In the genomic region with DNA sequence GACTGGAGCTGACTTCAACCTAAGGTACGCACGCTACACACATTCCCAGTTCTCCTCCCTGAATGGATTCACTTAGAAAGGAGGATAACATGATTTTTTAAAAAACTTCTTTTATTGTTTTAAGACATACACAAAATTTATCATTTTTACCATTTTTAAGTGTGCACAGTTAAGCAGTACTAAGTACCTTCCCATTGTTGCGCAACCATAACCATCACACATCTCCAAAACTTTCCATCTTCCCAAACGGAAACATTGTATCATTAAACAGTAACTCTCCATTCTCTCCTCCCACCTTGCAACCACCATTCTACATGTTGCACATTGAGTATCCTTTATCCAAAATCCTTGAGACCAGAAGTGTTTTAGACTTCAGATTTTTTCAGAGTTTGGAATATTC, we compare ENCODE assay signal across 19 cellular contexts. TPM values are rescaled to one million over a fixed set of nuclear protein-coding genes. Genes with fewer than 3 reads are reported as not detected.
DNase-seq lines count a peak whose midpoint lies in the region; ATAC-seq, FAIRE-seq and TF ChIP-seq lines count a peak whose summit lies in the region.
"Had no signal": no experiment of that assay in that cellular context is flagged by ENCODE, and none has a peak within 500 bp of the region (broad histone marks: within the 10 kb centered on the region; RNA-seq: fewer than 3 reads in every experiment).

No MANE protein-coding gene starts in this region.

- TF ChIP-seq CTCF in D721Med (IDR thresholded peaks at IDR 0.05; ENCODE audit: insufficient read depth, missing control alignments) (no peak), K562 (IDR thresholded peaks at IDR 0.05 in 2 of 3, conservative IDR thresholded peaks at IDR 0.05 in 1 of 3; ENCODE audit: insufficient read depth in 2 of 3, low read depth in 1 of 3, low read length in 3 of 3) (no peak), keratinocyte (optimal IDR thresholded peaks at IDR 0.05 in 1 of 3, IDR thresholded peaks at IDR 0.05 in 1 of 3, conservative IDR thresholded peaks at IDR 0.05 in 1 of 3; ENCODE audit: extremely low read depth in 1 of 3, insufficient read depth in 2 of 3, low read length in 3 of 3) (no peak), upper lobe of right lung (IDR thresholded peaks at IDR 0.05) (no peak)

- H3K4me2 ChIP-seq in K562 (ENCODE audit: insufficient read depth, low read length) (no peak overlapping the region), keratinocyte (ENCODE audit: control insufficient read depth, extremely low read depth, insufficient read depth, low read depth, low read length) (no peak overlapping the region)

- no peak overlapping the region for H3K4me3 ChIP-seq in K562
- no peak overlapping the region for H3K4me3 ChIP-seq in keratinocyte (ENCODE audit: control insufficient read depth in 2 of 3, extremely low read depth in 1 of 3, insufficient read depth in 2 of 3, low read depth in 1 of 3, low read length in 3 of 3)
- H3K4me3 ChIP-seq in upper lobe of right lung: no peak overlapping the region
- H3K4me3 ChIP-seq: HAP-1 had no signal

- intact Hi-C loops in K562 (cut with micrococcal nuclease): no loop called here
- intact Hi-C loops in upper lobe of right lung (cut with DNase I): no loop called here

- no peaks in the 10 kb centered on the region for H3K79me2 ChIP-seq in K562 (ENCODE audit: control insufficient read depth, insufficient read depth, low read length)
- no peaks in the 10 kb centered on the region for H3K79me2 ChIP-seq in keratinocyte (ENCODE audit: control insufficient read depth, insufficient read depth, low read length)

- no TSS peak for BruUV-seq in K562 (replicated peaks; lab: Mats Ljungman, UMichigan)

- H3K27me3 ChIP-seq in K562 (ENCODE audit: control insufficient read depth in 2 of 2, insufficient read depth in 2 of 2, low read length in 2 of 2): no peaks in the 10 kb centered on the region
- H3K27me3 ChIP-seq in keratinocyte (ENCODE audit: control insufficient read depth, extremely low read depth, insufficient read depth, low read length): no peaks in the 10 kb centered on the region
- H3K27me3 ChIP-seq in upper lobe of right lung: no peaks in the 10 kb centered on the region
- H3K27me3 ChIP-seq: BE2C had no signal

- DNase-seq in D721Med (ENCODE audit: insufficient read length, low spot score): no peak
- no peak for DNase-seq in K562 (ENCODE audit: extremely low read depth in 1 of 4, low spot score in 3 of 4)
- DNase-seq in keratinocyte (ENCODE audit: low read depth, low spot score): no peak
- no peak for DNase-seq in upper lobe of right lung
- no peak for DNase-seq in NCI-H774 (lab: John Stamatoyannopoulos, UW)
- DNase-seq: ACHN; BE2C; C1 segment of cervical spinal cord; CD4-positive, CD25-positive, alpha-beta regulatory T cell; CD8-positive, alpha-beta memory T cell; COR-L47; GOT3 had no signal

- H3K9me3 ChIP-seq in K562 (replicated peaks; ENCODE audit: control insufficient read depth, insufficient read depth, low read depth, low read length) (no peaks in the 10 kb centered on the region), keratinocyte (ENCODE audit: control insufficient read depth, low read depth, low read length) (no peaks in the 10 kb centered on the region), upper lobe of right lung (no peaks in the 10 kb centered on the region)
- H3K9me3 ChIP-seq: BE2C, HAP-1 had no signal

- H4K20me1 ChIP-seq in K562 (replicated peaks; ENCODE audit: control insufficient read depth, insufficient read depth, low read length) (no peaks in the 10 kb centered on the region), keratinocyte (ENCODE audit: control insufficient read depth, extremely low read depth, insufficient read depth, low read length) (no peaks in the 10 kb centered on the region)

- H3K9me1 ChIP-seq in K562 (ENCODE audit: control insufficient read depth, insufficient read depth, low read length) (no peaks in the 10 kb centered on the region), keratinocyte (ENCODE audit: control insufficient read depth, extremely low read depth, insufficient read depth, low read length) (no peaks in the 10 kb centered on the region)

- H2AFZ ChIP-seq in K562 (ENCODE audit: low read depth, low read length) (no peak overlapping the region), keratinocyte (ENCODE audit: control insufficient read depth, low read length) (no peak overlapping the region)

- H3K27ac ChIP-seq in K562 (ENCODE audit: extremely low read depth, low read depth, low read length): no peak overlapping the region
- H3K27ac ChIP-seq in keratinocyte (ENCODE audit: control insufficient read depth, insufficient read depth, low read length): no peak overlapping the region
- no peak overlapping the region for H3K27ac ChIP-seq in upper lobe of right lung

- POLR2A ChIA-PET in K562 (lab: Yijun Ruan, JAX): no interaction called here

- no peak for TF ChIP-seq POLR2A in K562 (conservative IDR thresholded peaks at IDR 0.05)

- in situ Hi-C loops in K562 (cut with MboI): no loop called here

- H3K4me1 ChIP-seq in K562 (replicated peaks in 1 of 2; ENCODE audit: control insufficient read depth in 2 of 2, insufficient read depth in 2 of 2, low read length in 2 of 2) (no peaks in the 10 kb centered on the region), keratinocyte (ENCODE audit: control insufficient read depth, extremely low read depth, insufficient read depth, low read length) (peaks cover 16% of the 10 kb centered on the region), upper lobe of right lung (no peaks in the 10 kb centered on the region)
- H3K4me1 ChIP-seq: BE2C, HAP-1 had no signal

- H3K9ac ChIP-seq in K562 (ENCODE audit: insufficient read depth in 1 of 2, low read depth in 2 of 2, low read length in 2 of 2) (no peak overlapping the region), keratinocyte (ENCODE audit: control insufficient read depth, extremely low read depth, insufficient read depth, low read length) (no peak overlapping the region)

- H3K36me3 ChIP-seq in K562 (ENCODE audit: control insufficient read depth, insufficient read depth, low read length) (no peaks in the 10 kb centered on the region), keratinocyte (ENCODE audit: control insufficient read depth in 2 of 2, extremely low read depth in 1 of 2, insufficient read depth in 2 of 2, low read length in 2 of 2) (peaks cover 0 to 2% of the 10 kb centered on the region in 2 experiments), upper lobe of right lung (no peaks in the 10 kb centered on the region)
- H3K36me3 ChIP-seq: BE2C, HAP-1 had no signal

- TF ChIP-seq EP300 in Ishikawa (IDR thresholded peaks at IDR 0.05; ENCODE audit: borderline replicate concordance) (no peak), K562 (IDR thresholded peaks at IDR 0.05; ENCODE audit: low read length) (no peak)

- no peak for TF ChIP-seq RAD21 in Ishikawa (IDR thresholded peaks at IDR 0.05; ENCODE audit: low read depth)
- TF ChIP-seq RAD21 in K562 (CRISPR knock-in tag; conservative IDR thresholded peaks at IDR 0.05 in 1 of 2, IDR thresholded peaks at IDR 0.05 in 1 of 2): no peak

- ATAC-seq in K562 (no peak), upper lobe of right lung (no peak), GM21360 (IDR thresholded peaks at IDR 0.05; ENCODE audit: unreplicated experiment) (no peak)

- CTCF ChIA-PET in K562 (lab: Yijun Ruan, JAX; ENCODE audit: low intra/inter-chr PET ratio): no interaction called here

- dilution Hi-C loops in keratinocyte (cut with MboI; ENCODE audit: extremely low pct_ligation_motif_present, low sequenced_read_pairs): no loop called here

- WGBS in K562 (ENCODE audit: insufficient coverage, low coverage, missing lambda C conversion rate): 4% methylated on average over 4 of the region's 4 CpGs

- FAIRE-seq in D721Med (lab: Jason Lieb, UNC) (peak; percentile 61), K562 (lab: Jason Lieb, UNC) (peak; percentile 61), keratinocyte (lab: Jason Lieb, UNC) (peak; percentile 64)
- FAIRE-seq: G401.6, GM12892, GM18507, HTR-8/SVneo had no signal

TF ChIP-seq in Ishikawa, 13 proteins besides CTCF, POLR2A, EP300 and RAD21:
- peak; percentile 79 for TF ChIP-seq CEBPB (IDR thresholded peaks at IDR 0.05)
- no peak for TF ChIP-seq TEAD4 (IDR thresholded peaks at IDR 0.05)
- TF ChIP-seq CREB1 (IDR thresholded peaks at IDR 0.05; ENCODE audit: low read depth): no peak

TF ChIP-seq in K562, 482 proteins besides CTCF, POLR2A, EP300 and RAD21 (continues in another document):
- no peak for TF ChIP-seq SRSF9 (IDR thresholded peaks at IDR 0.05; ENCODE audit: borderline replicate concordance, low read depth, low read length)
- no peak for TF ChIP-seq CEBPG (CRISPR knock-in tag; IDR thresholded peaks at IDR 0.05)
- peak in 1 of 2 experiments; percentile 88; a peak in 2 of 4 replicates for TF ChIP-seq CEBPG (tag; conservative IDR thresholded peaks at IDR 0.05 in 1 of 2, IDR thresholded peaks at IDR 0.05 in 1 of 2)
- TF ChIP-seq CEBPB (tag; IDR thresholded peaks at IDR 0.05): peak; percentile 76

RNA-seq across cellular contexts. Expression of gene SEC16B, which starts 36.2 kb away (rescaled TPM):
- total RNA-seq in K562 (2011; cell fraction: chromatin; rRNA removed; ENCODE audit: low replicate concordance): not detected in 2 replicates
- not detected in 2 replicates for total RNA-seq in K562 (2011; cell fraction: nucleolus; rRNA removed)
- not detected in 2 replicates for total RNA-seq in K562 (2011; cell fraction: nucleoplasm; rRNA removed)
- not detected in 2 replicates for total RNA-seq in K562 (2014; rRNA removed)
- not detected in 2 replicates for total RNA-seq in K562 (2014; rRNA removed; fragmentation: Illumina TruSeq; extraction: Trizol)
- total RNA-seq in K562 (2015; rRNA removed; fragmentation: Illumina TruSeq; extraction: Trizol): not detected in 2 replicates
- total RNA-seq in K562 (2021): not detected in 2 replicates
- not detected in 2 replicates for polyA plus RNA-seq in K562 (2011; rRNA removed)
- not detected in 2 replicates for polyA plus RNA-seq in K562 (2011; cell fraction: cytosol; rRNA removed)
- polyA plus RNA-seq in K562 (2011; cell fraction: nucleus; rRNA removed): 0.06 TPM in 1 of 2 replicates, not detected in the other
- polyA plus RNA-seq in K562 (2012): 0.04 TPM in 1 of 2 replicates, not detected in the other
- polyA plus RNA-seq in K562 (2014; fragmentation: Illumina TruSeq; extraction: Trizol): not detected in 2 replicates
- polyA plus RNA-seq in K562 (2014; fragmentation: Nextera tagmentation; extraction: Ambion mirVana): not detected
- not detected in 2 replicates for polyA plus RNA-seq in K562 (2014; rRNA removed)
- polyA minus RNA-seq in K562 (2011; rRNA and poly(A)+ RNA removed): not detected in 2 replicates
- polyA minus RNA-seq in K562 (2011; cell fraction: cytosol; rRNA and poly(A)+ RNA removed): not detected in 2 replicates
- polyA minus RNA-seq in K562 (2011; cell fraction: nucleus; rRNA and poly(A)+ RNA removed): not detected in 2 replicates
- 1.2 to 1.3 TPM (median 1.2 TPM) in 3 replicates for polyA plus RNA-seq in keratinocyte
- polyA plus RNA-seq in keratinocyte (2011; ENCODE audit: low read depth): 0.45 TPM
- polyA plus RNA-seq in keratinocyte (2011; cell fraction: cytosol; rRNA removed): 0.55 and 0.70 TPM in 2 replicates
- polyA plus RNA-seq in keratinocyte (2011; cell fraction: nucleus; rRNA removed): 3.5 TPM in 2 replicates
- 0.72 and 1.0 TPM in 2 replicates for polyA plus RNA-seq in keratinocyte (2012; ENCODE audit: low replicate concordance)
- polyA minus RNA-seq in keratinocyte: 0.63 to 1.3 TPM (median 1.1 TPM) in 3 replicates
- not detected for polyA minus RNA-seq in keratinocyte (2011; cell fraction: cytosol; rRNA and poly(A)+ RNA removed)
- polyA minus RNA-seq in keratinocyte (2011; cell fraction: nucleus; rRNA and poly(A)+ RNA removed): 1.2 and 2.2 TPM in 2 replicates
- 2.2 TPM for total RNA-seq in upper lobe of right lung
- total RNA-seq: CD4-positive, CD25-positive, alpha-beta regulatory T cell; CD8-positive, alpha-beta memory T cell had no signal
- polyA plus RNA-seq: CD4-positive, CD25-positive, alpha-beta regulatory T cell; CD8-positive, alpha-beta memory T cell had no signal
